In genomic region chr11:118468968-118469367, GRCh38 we compare ENCODE assay signal across 11 cellular contexts. TPM values are rescaled to one million over a fixed set of nuclear protein-coding genes. Genes with fewer than 3 reads are reported as not detected.
DNase-seq lines count a peak whose midpoint lies in the region; ATAC-seq lines count a peak whose summit lies in the region.
"Not testable (repeated sequence)": the region's sequence is repeated elsewhere in the genome, so short reads cannot be mapped to it uniquely, and the experiment has no call there.
"Had no signal": no experiment of that assay in that cellular context is flagged by ENCODE, and none has a peak within 500 bp of the region (broad histone marks: within the 10 kb centered on the region; RNA-seq: fewer than 3 reads in every experiment).

No MANE protein-coding gene starts in this region.

- H3K4me3 ChIP-seq in CD4-positive, CD25-positive, alpha-beta regulatory T cell (ENCODE audit: low read depth, low read length); CD4-positive, alpha-beta memory T cell (ENCODE audit: low read length in 2 of 2); CD8-positive, alpha-beta memory T cell (ENCODE audit: low read length); naive thymus-derived CD4-positive, alpha-beta T cell (ENCODE audit: low read length): not testable (repeated sequence)

- not testable (repeated sequence) for H3K9me3 Mint-ChIP-seq in CD4-positive, CD25-positive, alpha-beta regulatory T cell; CD4-positive, alpha-beta memory T cell; CD8-positive, alpha-beta memory T cell; activated naive CD8-positive, alpha-beta T cell (ENCODE audit: low read depth); central memory CD8-positive, alpha-beta T cell; naive thymus-derived CD4-positive, alpha-beta T cell

- peaks cover 31% of the 10 kb centered on the region for H3K36me3 Mint-ChIP-seq in CD4-positive, CD25-positive, alpha-beta regulatory T cell
- H3K36me3 Mint-ChIP-seq in CD4-positive, alpha-beta memory T cell, result peaks cover 36 to 52% of the 10 kb centered on the region in 2 donors
- H3K36me3 Mint-ChIP-seq in CD8-positive, alpha-beta memory T cell, result peaks cover 12 to 57% (median 25%) of the 10 kb centered on the region in 3 donors
- peaks cover 14% of the 10 kb centered on the region for H3K36me3 Mint-ChIP-seq in activated naive CD8-positive, alpha-beta T cell
- H3K36me3 Mint-ChIP-seq in central memory CD8-positive, alpha-beta T cell (ENCODE audit: insufficient read depth), result peaks cover 36% of the 10 kb centered on the region
- H3K36me3 Mint-ChIP-seq in naive thymus-derived CD4-positive, alpha-beta T cell, result peaks cover 9 to 38% (median 23%) of the 10 kb centered on the region in 5 donors

- not testable (repeated sequence) for H3K27me3 Mint-ChIP-seq in CD4-positive, CD25-positive, alpha-beta regulatory T cell; CD4-positive, alpha-beta memory T cell; CD8-positive, alpha-beta memory T cell; activated naive CD8-positive, alpha-beta T cell; central memory CD8-positive, alpha-beta T cell; naive thymus-derived CD4-positive, alpha-beta T cell

- intact Hi-C loops in CD4-positive, alpha-beta memory T cell (cut with micrococcal nuclease), result not testable (repeated sequence)
- intact Hi-C loops in naive thymus-derived CD4-positive, alpha-beta T cell (cut with micrococcal nuclease), result loop anchor here in 1 of 2 donors (5.0 kb wide), 1 partner anchor 37 kb away; no protein-coding TSS in a partner anchor

- peaks cover 44% of the 10 kb centered on the region for H3K36me3 ChIP-seq in CD4-positive, CD25-positive, alpha-beta regulatory T cell (ENCODE audit: control insufficient read depth, insufficient read depth, low read length)
- H3K36me3 ChIP-seq in CD4-positive, alpha-beta memory T cell (ENCODE audit: insufficient read depth, low read length), result peaks cover 27% of the 10 kb centered on the region
- peaks cover 24% of the 10 kb centered on the region for H3K36me3 ChIP-seq in CD8-positive, alpha-beta memory T cell (ENCODE audit: insufficient read depth, low read length)
- peaks cover 6 to 40% (median 19%) of the 10 kb centered on the region in 3 experiments for H3K36me3 ChIP-seq in naive thymus-derived CD4-positive, alpha-beta T cell (ENCODE audit: control insufficient read depth in 2 of 3, insufficient read depth in 3 of 3, low read length in 3 of 3)

- peak overlapping the region; percentile 14 to 86 (median 46) for H3K27ac Mint-ChIP-seq in CD4-positive, CD25-positive, alpha-beta regulatory T cell
- H3K27ac Mint-ChIP-seq in CD4-positive, alpha-beta memory T cell, result peak overlapping the region in 5 of 7 donors; percentile 19 to 80 (median 56)
- H3K27ac Mint-ChIP-seq in CD8-positive, alpha-beta memory T cell, result peak overlapping the region in 7 of 8 donors; percentile 47 to 91 (median 63)
- H3K27ac Mint-ChIP-seq in activated naive CD8-positive, alpha-beta T cell, result peak overlapping the region; percentile 61
- peak overlapping the region; percentile 83 for H3K27ac Mint-ChIP-seq in central memory CD8-positive, alpha-beta T cell (ENCODE audit: low read depth)
- peak overlapping the region in 6 of 9 donors; percentile 28 to 85 (median 63) for H3K27ac Mint-ChIP-seq in naive thymus-derived CD4-positive, alpha-beta T cell

- ATAC-seq in CD4-positive, CD25-positive, alpha-beta regulatory T cell (ENCODE audit: low read depth in 2 of 2); central memory CD8-positive, alpha-beta T cell (replicated peaks; ENCODE audit: extremely low read depth, poor library complexity, severe bottlenecking); naive thymus-derived CD4-positive, alpha-beta T cell: not testable (repeated sequence)

- not testable (repeated sequence) for H3K4me3 Mint-ChIP-seq in CD4-positive, CD25-positive, alpha-beta regulatory T cell; CD4-positive, alpha-beta memory T cell; activated naive CD8-positive, alpha-beta T cell; central memory CD8-positive, alpha-beta T cell; naive thymus-derived CD4-positive, alpha-beta T cell
- H3K4me3 Mint-ChIP-seq in CD8-positive, alpha-beta memory T cell, result peak overlapping the region in 1 of 7 donors; percentile 48

- H3K9me3 ChIP-seq in CD4-positive, CD25-positive, alpha-beta regulatory T cell (ENCODE audit: control insufficient read depth in 2 of 2, low read length in 2 of 2); CD4-positive, alpha-beta memory T cell (ENCODE audit: control insufficient read depth in 1 of 2, low read length in 2 of 2); CD8-positive, alpha-beta memory T cell (ENCODE audit: low read length); naive thymus-derived CD4-positive, alpha-beta T cell (ENCODE audit: control insufficient read depth in 2 of 3, low read length in 3 of 3): not testable (repeated sequence)

- not testable (repeated sequence) for H3K27me3 ChIP-seq in CD4-positive, CD25-positive, alpha-beta regulatory T cell (ENCODE audit: control insufficient read depth, insufficient read depth, low read length); CD4-positive, alpha-beta memory T cell (ENCODE audit: insufficient read depth, low read length); CD8-positive, alpha-beta memory T cell (ENCODE audit: insufficient read depth, low read length, poor library complexity, severe bottlenecking); naive thymus-derived CD4-positive, alpha-beta T cell (ENCODE audit: control insufficient read depth in 2 of 2, insufficient read depth in 2 of 2, low read length in 2 of 2)

- not testable (repeated sequence) for H3K27ac ChIP-seq in CD4-positive, CD25-positive, alpha-beta regulatory T cell (ENCODE audit: insufficient read depth, low read length, poor library complexity, severe bottlenecking); CD4-positive, alpha-beta memory T cell (ENCODE audit: low read depth, low read length); CD8-positive, alpha-beta memory T cell (ENCODE audit: low read depth, low read length); naive thymus-derived CD4-positive, alpha-beta T cell (ENCODE audit: low read depth, low read length)

- POLR2A ChIA-PET in CD4-positive, alpha-beta memory T cell (lab: Charles Lee; ENCODE audit: partially characterized antibody); naive thymus-derived CD4-positive, alpha-beta T cell (lab: Charles Lee): not testable (repeated sequence)
- POLR2A ChIA-PET in CD8-positive, alpha-beta memory T cell (lab: Charles Lee), result interaction anchor here (0.6 kb wide), 1 partner anchor 47 kb away, joined by 3 read pairs; no protein-coding TSS in a partner anchor

- H3K4me1 ChIP-seq in CD4-positive, CD25-positive, alpha-beta regulatory T cell (ENCODE audit: control insufficient read depth, insufficient read depth, low read length, poor library complexity, severe bottlenecking), result peaks cover 17% of the 10 kb centered on the region
- H3K4me1 ChIP-seq in CD4-positive, alpha-beta memory T cell (ENCODE audit: insufficient read depth, low read length), result peaks cover 40% of the 10 kb centered on the region
- H3K4me1 ChIP-seq in CD8-positive, alpha-beta memory T cell (ENCODE audit: insufficient read depth, low read length), result peaks cover 14% of the 10 kb centered on the region
- H3K4me1 ChIP-seq in naive thymus-derived CD4-positive, alpha-beta T cell (ENCODE audit: control insufficient read depth in 2 of 2, insufficient read depth in 2 of 2, low read length in 2 of 2), result not testable (repeated sequence)

- peaks cover 16 to 63% (median 40%) of the 10 kb centered on the region in 4 donors for H3K4me1 Mint-ChIP-seq in CD4-positive, CD25-positive, alpha-beta regulatory T cell
- peaks cover 24 to 58% (median 42%) of the 10 kb centered on the region in 4 donors for H3K4me1 Mint-ChIP-seq in CD4-positive, alpha-beta memory T cell
- H3K4me1 Mint-ChIP-seq in CD8-positive, alpha-beta memory T cell, result peaks cover 34 to 65% (median 48%) of the 10 kb centered on the region in 3 donors
- peaks cover 48% of the 10 kb centered on the region for H3K4me1 Mint-ChIP-seq in activated naive CD8-positive, alpha-beta T cell (ENCODE audit: low read depth)
- H3K4me1 Mint-ChIP-seq in central memory CD8-positive, alpha-beta T cell, result peaks cover 34% of the 10 kb centered on the region
- peaks cover 5 to 67% (median 47%) of the 10 kb centered on the region in 7 donors for H3K4me1 Mint-ChIP-seq in naive thymus-derived CD4-positive, alpha-beta T cell

- CTCF ChIA-PET in CD4-positive, alpha-beta memory T cell (lab: Charles Lee; ENCODE audit: partially characterized antibody), result interaction anchor here (1.0 kb wide), 1 partner anchor 23 kb away, joined by 3 read pairs; no protein-coding TSS in a partner anchor
- CTCF ChIA-PET in CD8-positive, alpha-beta memory T cell (lab: Charles Lee), result not testable (repeated sequence)
- CTCF ChIA-PET in naive thymus-derived CD4-positive, alpha-beta T cell (lab: Charles Lee), result interaction anchor here (0.6 kb wide), 1 partner anchor 914 kb away, joined by 3 read pairs; no protein-coding TSS in a partner anchor

- DNase-seq in CD4-positive, CD25-positive, alpha-beta regulatory T cell; CD4-positive, alpha-beta memory T cell; CD8-positive, alpha-beta memory T cell; central memory CD8-positive, alpha-beta T cell (ENCODE audit: low spot score in 2 of 2); naive thymus-derived CD4-positive, alpha-beta T cell: not testable (repeated sequence)
- DNase-seq in OCI-M1 (lab: John Stamatoyannopoulos, UW), result peak; percentile 43

RNA-seq across cellular contexts. Expression of gene KMT2A, which starts 32.7 kb away (rescaled TPM):
- 179 TPM for total RNA-seq in CD4-positive, CD25-positive, alpha-beta regulatory T cell
- 10 to 100 TPM; 12.1 to 19.5 (median 18.2) TPM for polyA plus RNA-seq in CD4-positive, CD25-positive, alpha-beta regulatory T cell
- total RNA-seq in CD4-positive, alpha-beta memory T cell, result 100 to 1,000 TPM; 185 to 202 TPM
- 10 to 100 TPM in 1 of 2 donors, 1 to 10 TPM in 1; 4.6 to 51.9 TPM for polyA plus RNA-seq in CD4-positive, alpha-beta memory T cell
- total RNA-seq in CD8-positive, alpha-beta memory T cell, result 10 to 100 TPM; 80.0 to 80.6 TPM
- polyA plus RNA-seq in CD8-positive, alpha-beta memory T cell, result 40.5 TPM
- 100 to 1,000 TPM; 140 to 192 (median 161) TPM for total RNA-seq in naive thymus-derived CD4-positive, alpha-beta T cell
- 10 to 100 TPM; 19.6 to 32.9 TPM for polyA plus RNA-seq in naive thymus-derived CD4-positive, alpha-beta T cell

RNA-seq across cellular contexts. Expression of gene TTC36, which starts 58.3 kb away (rescaled TPM):
- not detected for total RNA-seq in CD4-positive, CD25-positive, alpha-beta regulatory T cell
- under 1 TPM; 0.22 to 0.87 (median 0.50) TPM for polyA plus RNA-seq in CD4-positive, CD25-positive, alpha-beta regulatory T cell
- 1 to 10 TPM; 1.1 to 1.2 TPM for total RNA-seq in CD4-positive, alpha-beta memory T cell
- polyA plus RNA-seq in CD4-positive, alpha-beta memory T cell, result under 1 TPM; 0.39 to 0.49 TPM
- under 1 TPM; 0.44 to 0.59 TPM for total RNA-seq in CD8-positive, alpha-beta memory T cell
- polyA plus RNA-seq in CD8-positive, alpha-beta memory T cell, result not detected
- total RNA-seq in naive thymus-derived CD4-positive, alpha-beta T cell, result 1 to 10 TPM in 3 of 5 experiments, under 1 TPM in 2; 0.34 to 2.7 (median 1.1) TPM
- 1 to 10 TPM in 1 of 2 donors, under 1 TPM in 1; 0.29 to 1.2 TPM for polyA plus RNA-seq in naive thymus-derived CD4-positive, alpha-beta T cell
- total RNA-seq: A172, GM12878 had no signal
- polyA plus RNA-seq: A549, BJ had no signal
